Comparison of ENCODE assay signal across 16 cellular contexts in genomic region chr1:53546409-53547155, GRCh38.
DNase-seq lines count a peak whose midpoint lies in the region; ATAC-seq, FAIRE-seq and TF ChIP-seq lines count a peak whose summit lies in the region.
"Had no signal": no experiment of that assay in that cellular context is flagged by ENCODE, and none has a peak within 500 bp of the region (broad histone marks: within the 10 kb centered on the region; RNA-seq: fewer than 3 reads in every experiment).

No MANE protein-coding gene starts in this region.

- no TSS peak for BruUV-seq in HepG2 (replicated peaks; lab: Mats Ljungman, UMichigan)
- no TSS peak for BruUV-seq in K562 (replicated peaks; lab: Mats Ljungman, UMichigan)

- no peaks in the 10 kb centered on the region for H3K36me3 ChIP-seq in right lobe of liver
- H3K36me3 ChIP-seq in HepG2 (replicated peaks in 1 of 2; ENCODE audit: control insufficient read depth in 1 of 2, insufficient read depth in 2 of 2, low read length in 2 of 2) = no peaks in the 10 kb centered on the region
- no peaks in the 10 kb centered on the region for H3K36me3 ChIP-seq in K562 (ENCODE audit: control insufficient read depth, insufficient read depth, low read length)
- no peaks in the 10 kb centered on the region for H3K36me3 ChIP-seq in esophagus muscularis mucosa

- H3K4me1 ChIP-seq in right lobe of liver (no peaks in the 10 kb centered on the region), HepG2 (ENCODE audit: insufficient read depth, low read length) (no peaks in the 10 kb centered on the region), K562 (replicated peaks in 1 of 2; ENCODE audit: control insufficient read depth in 2 of 2, insufficient read depth in 2 of 2, low read length in 2 of 2) (no peaks in the 10 kb centered on the region), esophagus muscularis mucosa (peaks cover 0 to 12% (median 0%) of the 10 kb centered on the region in 4 donors)

- intact Hi-C loops in right lobe of liver (cut with DNase I) = no loop called here
- intact Hi-C loops in HepG2 (cut with micrococcal nuclease; ENCODE audit: unreplicated experiment) = no loop called here
- intact Hi-C loops in K562 (cut with micrococcal nuclease) = no loop called here
- intact Hi-C loops in esophagus muscularis mucosa (cut with DNase I) = no loop called here

- CTCF ChIA-PET in HepG2 (lab: Yijun Ruan, JAX; ENCODE audit: low intra/inter-chr PET ratio, low total read pairs) = no interaction called here
- CTCF ChIA-PET in K562 (lab: Yijun Ruan, JAX; ENCODE audit: low intra/inter-chr PET ratio) = no interaction called here

- TF ChIP-seq RAD21 in HepG2 (CRISPR knock-in tag; IDR thresholded peaks at IDR 0.05) = no peak
- no peak for TF ChIP-seq RAD21 in K562 (CRISPR knock-in tag; conservative IDR thresholded peaks at IDR 0.05 in 1 of 2, IDR thresholded peaks at IDR 0.05 in 1 of 2)

- no peak for TF ChIP-seq EP300 in HepG2 (IDR thresholded peaks at IDR 0.05; ENCODE audit: low read depth in 2 of 2, low read length in 2 of 2)
- TF ChIP-seq EP300 in HepG2 (CRISPR knock-in tag; IDR thresholded peaks at IDR 0.05; ENCODE audit: borderline replicate concordance) = no peak
- TF ChIP-seq EP300 in K562 (IDR thresholded peaks at IDR 0.05; ENCODE audit: low read length) = no peak
- TF ChIP-seq EP300 in esophagus muscularis mucosa (IDR thresholded peaks at IDR 0.05) = no peak

- no peak overlapping the region for H2AFZ ChIP-seq in HepG2 (ENCODE audit: low read length)
- H2AFZ ChIP-seq in K562 (ENCODE audit: low read depth, low read length) = no peak overlapping the region

- in situ Hi-C loops in HepG2 (cut with HindIII; ENCODE audit: extremely low pct_ligation_motif_present, low pct_unique_long_range_greater_than_20kb) = no loop called here
- in situ Hi-C loops in K562 (cut with MboI) = no loop called here

- ATAC-seq in right lobe of liver (no peak), HepG2 (no peak), K562 (no peak), omental fat pad (ENCODE audit: low FRiP score) (no peak)
- ATAC-seq: activated T-cell treated with anti-CD3 and anti-CD28 coated beads, Interleukin-2, amount 50 U/mL, for 72 hours had no signal

- no peaks in the 10 kb centered on the region for H3K79me2 ChIP-seq in HepG2 (ENCODE audit: insufficient read depth, low read length)
- no peaks in the 10 kb centered on the region for H3K79me2 ChIP-seq in K562 (ENCODE audit: control insufficient read depth, insufficient read depth, low read length)

- no peak for TF ChIP-seq CTCF in right lobe of liver (IDR thresholded peaks at IDR 0.05)
- TF ChIP-seq CTCF in HepG2 (CRISPR knock-in tag; IDR thresholded peaks at IDR 0.05) = no peak
- TF ChIP-seq CTCF in K562 (IDR thresholded peaks at IDR 0.05 in 2 of 3, conservative IDR thresholded peaks at IDR 0.05 in 1 of 3; ENCODE audit: insufficient read depth in 2 of 3, low read depth in 1 of 3, low read length in 3 of 3) = no peak
- no peak for TF ChIP-seq CTCF in omental fat pad (IDR thresholded peaks at IDR 0.05)
- TF ChIP-seq CTCF in esophagus muscularis mucosa (IDR thresholded peaks at IDR 0.05) = no peak

- 56% methylated on average over 8 of the region's 13 CpGs for WGBS in right lobe of liver (ENCODE audit: insufficient coverage, low coverage, low lambda C conversion rate, missing lambda C conversion rate)
- 37% methylated on average over 8 of the region's 13 CpGs for WGBS in HepG2 (ENCODE audit: low lambda C conversion rate)
- 2% methylated on average over 13 of the region's 13 CpGs for WGBS in K562 (ENCODE audit: insufficient coverage, low coverage, missing lambda C conversion rate)
- 84% methylated on average over 13 of the region's 13 CpGs for WGBS in esophagus muscularis mucosa

- DNase-seq in right lobe of liver (peak in 2 of 3 donors; percentile 23 to 34), HepG2 (ENCODE audit: low spot score) (no peak), K562 (ENCODE audit: extremely low read depth in 1 of 4, low spot score in 3 of 4) (no peak), omental fat pad (ENCODE audit: low spot score) (peak; percentile 9), esophagus muscularis mucosa (ENCODE audit: extremely low spot score) (no peak), NCI-H2081 treated with DMSO at 0.1 percent for 48 hours (lab: John Stamatoyannopoulos, UW) (no peak), hepatic stellate cell (ENCODE audit: low spot score) (no peak)
- DNase-seq: activated T-cell treated with anti-CD3 and anti-CD28 coated beads, Interleukin-2, amount 50 U/mL, for 72 hours; CD4-positive, alpha-beta memory T cell; NCI-H1092 treated with DMSO at 0.1 percent for 48 hours; NCI-H510A; stimulated activated CD4-positive, alpha-beta T cell treated with anti-CD3 and anti-CD28 coated beads, Interleukin-1b, Interleukin-23, amount 100 ng/mL, for 48 hours; substantia nigra; T1000 had no signal

- TF ChIP-seq POLR2A in right lobe of liver (IDR thresholded peaks at IDR 0.05) = no peak
- TF ChIP-seq POLR2A in HepG2 (IDR thresholded peaks at IDR 0.05; ENCODE audit: insufficient read depth in 1 of 2, low read depth in 2 of 2, low read length in 2 of 2) = no peak
- TF ChIP-seq POLR2A in K562 (conservative IDR thresholded peaks at IDR 0.05) = no peak
- TF ChIP-seq POLR2A in esophagus muscularis mucosa (IDR thresholded peaks at IDR 0.05; ENCODE audit: low read depth) = no peak

- H3K27me3 ChIP-seq in right lobe of liver (no peaks in the 10 kb centered on the region), HepG2 (ENCODE audit: control insufficient read depth in 1 of 2, insufficient read depth in 2 of 2, low read length in 2 of 2) (peaks cover 5 to 79% of the 10 kb centered on the region in 2 experiments), K562 (ENCODE audit: control insufficient read depth in 2 of 2, insufficient read depth in 2 of 2, low read length in 2 of 2) (peaks cover 36 to 79% of the 10 kb centered on the region in 2 experiments), esophagus muscularis mucosa (no peaks in the 10 kb centered on the region)

- H3K9ac ChIP-seq in HepG2 (ENCODE audit: insufficient read depth, low read depth, low read length) = no peak overlapping the region
- no peak overlapping the region for H3K9ac ChIP-seq in K562 (ENCODE audit: insufficient read depth in 1 of 2, low read depth in 2 of 2, low read length in 2 of 2)

- H3K9me3 ChIP-seq in right lobe of liver (no peaks in the 10 kb centered on the region), HepG2 (ENCODE audit: low read length) (no peaks in the 10 kb centered on the region), K562 (replicated peaks; ENCODE audit: control insufficient read depth, insufficient read depth, low read depth, low read length) (no peaks in the 10 kb centered on the region), esophagus muscularis mucosa (no peaks in the 10 kb centered on the region)

- no peak overlapping the region for H3K4me3 ChIP-seq in right lobe of liver
- no peak overlapping the region for H3K4me3 ChIP-seq in HepG2 (replicated peaks in 1 of 3; ENCODE audit: insufficient read depth in 1 of 3, low read depth in 2 of 3, low read length in 3 of 3)
- H3K4me3 ChIP-seq in K562 = no peak overlapping the region
- H3K4me3 ChIP-seq in esophagus muscularis mucosa = no peak overlapping the region
- H3K4me3 ChIP-seq: coronary artery had no signal

- H4K20me1 ChIP-seq in HepG2 (ENCODE audit: insufficient read depth, low read length) = no peaks in the 10 kb centered on the region
- peaks cover 7% of the 10 kb centered on the region for H4K20me1 ChIP-seq in K562 (replicated peaks; ENCODE audit: control insufficient read depth, insufficient read depth, low read length)

- no peak overlapping the region for H3K4me2 ChIP-seq in HepG2 (ENCODE audit: low read depth, low read length)
- H3K4me2 ChIP-seq in K562 (ENCODE audit: insufficient read depth, low read length) = no peak overlapping the region

- FAIRE-seq in HepG2 (lab: Jason Lieb, UNC) = no peak
- no peak for FAIRE-seq in K562 (lab: Jason Lieb, UNC)
- FAIRE-seq: H1 had no signal

- H3K9me1 ChIP-seq in K562 (ENCODE audit: control insufficient read depth, insufficient read depth, low read length) = no peaks in the 10 kb centered on the region

- POLR2A ChIA-PET in HepG2 (lab: Yijun Ruan, JAX) (no interaction called here), K562 (lab: Yijun Ruan, JAX) (no interaction called here)

- no peak overlapping the region for H3K27ac ChIP-seq in right lobe of liver
- H3K27ac ChIP-seq in HepG2 (ENCODE audit: extremely low read length, insufficient read depth, low read length) = no peak overlapping the region
- H3K27ac ChIP-seq in K562 (ENCODE audit: extremely low read depth, low read depth, low read length) = no peak overlapping the region
- no peak overlapping the region for H3K27ac ChIP-seq in esophagus muscularis mucosa (replicated peaks in 1 of 4)
- H3K27ac ChIP-seq: coronary artery had no signal

TF ChIP-seq in HepG2, 621 proteins besides CTCF, POLR2A, EP300 and RAD21 (continues in another document):
- TF ChIP-seq SAFB2 (CRISPR knock-in tag; IDR thresholded peaks at IDR 0.05; ENCODE audit: borderline replicate concordance, low read depth) (no peak), ZNF275 (CRISPR knock-in tag; IDR thresholded peaks at IDR 0.05; ENCODE audit: borderline replicate concordance) (no peak), ZMYM3 (CRISPR knock-in tag; IDR thresholded peaks at IDR 0.05) (no peak), ZNF839 (CRISPR knock-in tag; IDR thresholded peaks at IDR 0.05; ENCODE audit: borderline replicate concordance) (no peak), IKZF1 (IDR thresholded peaks at IDR 0.05) (no peak)

TF ChIP-seq in K562, 482 proteins besides CTCF, POLR2A, EP300 and RAD21 (continues in another document):
- TF ChIP-seq GTF3C2 (IDR thresholded peaks at IDR 0.05; ENCODE audit: borderline replicate concordance, extremely low read depth, insufficient read length) (peak; percentile 15), ZNF436 (CRISPR knock-in tag; IDR thresholded peaks at IDR 0.05) (0 out of 2 replicates have a peak, but pooled peaks have one; percentile 42), MBD2 (IDR thresholded peaks at IDR 0.05; ENCODE audit: borderline replicate concordance, low read depth) (no peak)

Comparison
In these comparisons a context has a peak if more than half of its experiments do, and no peak if none do; other contexts are left out.
1. DNase-seq: peak in right lobe of liver (2 of 3) and omental fat pad (single experiment); none in HepG2 (single experiment), K562 (0 of 4), esophagus muscularis mucosa (single experiment), NCI-H2081 treated with DMSO at 0.1 percent for 48 hours (single experiment) and hepatic stellate cell (single experiment).